26 cellular contexts compared by ENCODE assay signal in genomic region chrX:96729868-96730643, GRCh38.
"Had no signal": no experiment of that assay in that cellular context is flagged by ENCODE, and none has a peak within 500 bp of the region (broad histone marks: within the 10 kb centered on the region; RNA-seq: fewer than 3 reads in every experiment).

No MANE protein-coding gene starts in this region.

- H3K27ac ChIP-seq: adrenal gland, body of pancreas, KMS-11, SK-N-MC had no signal

- H3K4me3 ChIP-seq: adrenal gland, body of pancreas, SK-N-MC had no signal

- H3K9me3 ChIP-seq: adrenal gland, body of pancreas had no signal

- H3K9ac ChIP-seq: KMS-11 had no signal

- H3K4me3 Mint-ChIP-seq: activated B cell treated with CpG ODN at 0.5 μM for 24 hours; activated CD4-positive, alpha-beta memory T cell treated with anti-CD3 and anti-CD28 coated beads for 36 hours; activated CD4-positive, alpha-beta T cell treated with anti-CD3 and anti-CD28 coated beads, Interleukin-2, amount 10 ng/mL, durations not matched to agents 24 days and 14 days; activated naive CD8-positive, alpha-beta T cell treated with anti-CD3 and anti-CD28 coated beads, Interleukin-2, amount 10 ng/mL, durations not matched to agents 7 days and 5 days; central memory CD8-positive, alpha-beta T cell; T-cell had no signal

- H3K9me3 Mint-ChIP-seq: activated B cell treated with CpG ODN at 0.5 μM for 24 hours; activated CD4-positive, alpha-beta memory T cell treated with anti-CD3 and anti-CD28 coated beads for 36 hours; activated CD4-positive, alpha-beta T cell treated with anti-CD3 and anti-CD28 coated beads, Interleukin-2, amount 10 ng/mL, durations not matched to agents 24 days and 14 days; activated naive CD8-positive, alpha-beta T cell treated with anti-CD3 and anti-CD28 coated beads, Interleukin-2, amount 10 ng/mL, durations not matched to agents 7 days and 5 days; central memory CD8-positive, alpha-beta T cell; T-cell had no signal

- H3K27ac Mint-ChIP-seq: activated B cell treated with CpG ODN at 0.5 μM for 24 hours; activated CD4-positive, alpha-beta memory T cell treated with anti-CD3 and anti-CD28 coated beads for 36 hours; activated CD4-positive, alpha-beta T cell treated with anti-CD3 and anti-CD28 coated beads, Interleukin-2, amount 10 ng/mL, durations not matched to agents 24 days and 14 days; activated naive CD8-positive, alpha-beta T cell treated with anti-CD3 and anti-CD28 coated beads, Interleukin-2, amount 10 ng/mL, durations not matched to agents 7 days and 5 days; T-cell had no signal

- H3K27me3 ChIP-seq: adrenal gland, body of pancreas had no signal

- H3K36me3 Mint-ChIP-seq: activated CD4-positive, alpha-beta memory T cell treated with anti-CD3 and anti-CD28 coated beads for 36 hours; T-cell had no signal

- H3K4me1 ChIP-seq: adrenal gland had no signal

- ATAC-seq: body of pancreas, Panc1, Right ventricle myocardium inferior, T-cell had no signal

- DNase-seq: activated B cell treated with CpG ODN at 0.5 μM for 24 hours; activated CD4-positive, alpha-beta memory T cell treated with anti-CD3 and anti-CD28 coated beads for 36 hours; activated CD4-positive, alpha-beta T cell treated with anti-CD3 and anti-CD28 coated beads for 1 hour; activated CD4-positive, alpha-beta T cell treated with anti-CD3 and anti-CD28 coated beads, Interleukin-2, amount 10 ng/mL, durations not matched to agents 24 days and 14 days; activated naive CD4-positive, alpha-beta T cell treated with anti-CD3 and anti-CD28 coated beads, Interleukin-2, amount 50 U/mL, for 16 hours; activated naive CD8-positive, alpha-beta T cell treated with anti-CD3 and anti-CD28 coated beads, Interleukin-2, amount 10 ng/mL, durations not matched to agents 7 days and 5 days; adrenal gland; anterior cingulate cortex; body of pancreas; NCI-H1092; NCI-H1417; NCI-H1694; NCI-H2029; NCI-H2107; NCI-H510A treated with DMSO at 0.1 percent for 48 hours; NCI-H69; NK-92 treated with Interleukin-12 subunit alpha and Interleukin-12 subunit beta, amount 100 ng/mL, for 24 hours; OCI-M1; RPMI8226; T-cell; T1000 had no signal

- H3K27me3 Mint-ChIP-seq: activated B cell treated with CpG ODN at 0.5 μM for 24 hours; activated CD4-positive, alpha-beta memory T cell treated with anti-CD3 and anti-CD28 coated beads for 36 hours; activated CD4-positive, alpha-beta T cell treated with anti-CD3 and anti-CD28 coated beads, Interleukin-2, amount 10 ng/mL, durations not matched to agents 24 days and 14 days; activated naive CD8-positive, alpha-beta T cell treated with anti-CD3 and anti-CD28 coated beads, Interleukin-2, amount 10 ng/mL, durations not matched to agents 7 days and 5 days; central memory CD8-positive, alpha-beta T cell; T-cell had no signal

- H3K36me3 ChIP-seq: adrenal gland had no signal
